Comparison of ENCODE assay signal across 1 cellular context in genomic region chr16:89217388-89218191, GRCh38.
TF ChIP-seq lines count a peak whose summit lies in the region.

Gene ZNF778, plus strand, starts transcription at chr16:89217703. Its CDS starts 3,425 bp downstream, at chr16:89221128.

TF ChIP-seq in K562, 482 proteins besides CTCF, POLR2A, EP300 and RAD21 (continued from another document):
- peak; percentile 33; the same call in 1 of the 2 replicates for TF ChIP-seq MGA (IDR thresholded peaks at IDR 0.05)
- 0 out of 2 replicates have a peak, but pooled peaks have one; percentile 48 for TF ChIP-seq GTF2E2 (tag; IDR thresholded peaks at IDR 0.05)
- TF ChIP-seq TGIF2 (CRISPR knock-in tag; IDR thresholded peaks at IDR 0.05): peak; percentile 94; the same call in 1 of the 2 replicates
- peak; percentile 84 for TF ChIP-seq ZNF57 (CRISPR knock-in tag; IDR thresholded peaks at IDR 0.05)
